ENCODE assay signal across 29 cellular contexts in genomic region chr7:85479918-85480658, GRCh38.
A peak's percentile ranks its signal among the peaks of the same experiment; 100 is the strongest.
DNase-seq lines count a peak whose midpoint lies in the region; ATAC-seq and TF ChIP-seq lines count a peak whose summit lies in the region.
"Had no signal": no experiment of that assay in that cellular context is flagged by ENCODE, and none has a peak within 500 bp of the region (broad histone marks: within the 10 kb centered on the region; RNA-seq: fewer than 3 reads in every experiment).

No MANE protein-coding gene starts in this region.

- no peak for TF ChIP-seq RAD21 in IMR-90 (IDR thresholded peaks at IDR 0.05; ENCODE audit: low read length)

- H3K18ac ChIP-seq in IMR-90 (ENCODE audit: low read depth, low read length) (peak overlapping the region; percentile 47), mesenchymal stem cell (ENCODE audit: low read depth in 1 of 2, low read length in 2 of 2) (no peak overlapping the region)

- H3K4me2 ChIP-seq in IMR-90 (ENCODE audit: low read depth, low read length) (no peak overlapping the region), mesenchymal stem cell (ENCODE audit: low read length, poor library complexity, severe bottlenecking) (no peak overlapping the region)

- H3K4ac ChIP-seq in IMR-90 (ENCODE audit: low read depth, low read length) (no peak overlapping the region), mesenchymal stem cell (ENCODE audit: low read depth in 1 of 2, low read length in 2 of 2) (no peak overlapping the region)

- peak overlapping the region; percentile 56; the same call in 1 of the 2 replicates for H2AK5ac ChIP-seq in IMR-90 (ENCODE audit: low read depth, low read length)
- no peak overlapping the region for H2AK5ac ChIP-seq in mesenchymal stem cell (ENCODE audit: low read length, severe bottlenecking)

- no peak overlapping the region for H2AK9ac ChIP-seq in IMR-90 (replicated peaks; ENCODE audit: low read depth, low read length, poor library complexity)

- H3K4me1 ChIP-seq in IMR-90 (ENCODE audit: control insufficient read depth, insufficient read depth, low read length) (no peaks in the 10 kb centered on the region; the same call in 1 of the 2 replicates), mesenchymal stem cell (ENCODE audit: control insufficient read depth, insufficient read depth, low read depth, low read length) (no peaks in the 10 kb centered on the region)
- H3K4me1 ChIP-seq: colonic mucosa, lower lobe of right lung had no signal

- H4K5ac ChIP-seq in IMR-90 (ENCODE audit: low read depth, low read length): no peak overlapping the region

- H3K56ac ChIP-seq in IMR-90 (ENCODE audit: extremely low read depth, insufficient read depth, low read length): no peak overlapping the region

- TF ChIP-seq CTCF in IMR-90 (conservative IDR thresholded peaks at IDR 0.05; ENCODE audit: low read depth, low read length): no peak

- no peak overlapping the region; the same call in 1 of the 2 replicates for H3K14ac ChIP-seq in IMR-90 (replicated peaks; ENCODE audit: low read depth, low read length)
- no peak overlapping the region for H3K14ac ChIP-seq in mesenchymal stem cell (ENCODE audit: low read length in 2 of 2)

- WGBS in IMR-90 (ENCODE audit: extremely low coverage in 2 of 2, insufficient read length in 1 of 2), 2 experiments: 34% methylated on average over 2 of the region's 5 CpGs; no CpG with 5 or more reads in 1 of the 2 experiments
- WGBS in mesenchymal stem cell: 75% methylated on average over 5 of the region's 5 CpGs

- in situ Hi-C loops in IMR-90 (cut with MboI; ENCODE audit: low sequenced_read_pairs): no loop called here

- H3K27me3 ChIP-seq in IMR-90 (ENCODE audit: control insufficient read depth, insufficient read depth, low read length) (no peaks in the 10 kb centered on the region), mesenchymal stem cell (ENCODE audit: control insufficient read depth in 1 of 2, insufficient read depth in 1 of 2, low read length in 2 of 2) (no peaks in the 10 kb centered on the region)
- H3K27me3 ChIP-seq: cardiac muscle cell, colonic mucosa, tibial nerve had no signal

- H4K91ac ChIP-seq in IMR-90 (ENCODE audit: insufficient read depth, low read depth, low read length): no peak overlapping the region
- H4K91ac ChIP-seq in mesenchymal stem cell (ENCODE audit: low read length): no peak overlapping the region

- CTCF ChIA-PET in IMR-90 (lab: Yijun Ruan, JAX): interaction anchor here (0.7 to 0.9 kb wide), 3 partner anchors 10 to 449 kb away, joined by 3 read pairs; no protein-coding TSS in a partner anchor

- H4K8ac ChIP-seq in IMR-90 (ENCODE audit: low read depth in 2 of 2, low read length in 2 of 2) (no peak overlapping the region), mesenchymal stem cell (ENCODE audit: low read length) (no peak overlapping the region)

- H2BK120ac ChIP-seq in IMR-90 (ENCODE audit: low read depth, low read length) (no peak overlapping the region), mesenchymal stem cell (ENCODE audit: low read depth, low read length) (no peak overlapping the region)

- H2AFZ ChIP-seq in IMR-90 (replicated peaks; ENCODE audit: low read length, poor library complexity) (no peak overlapping the region), mesenchymal stem cell (ENCODE audit: low read depth, low read length) (no peak overlapping the region)

- H3K9ac ChIP-seq in IMR-90 (ENCODE audit: low read depth, low read length) (no peak overlapping the region), mesenchymal stem cell (ENCODE audit: low read length) (peak overlapping the region; percentile 18)

- no peak for ATAC-seq in IMR-90 (ENCODE audit: low read depth)
- ATAC-seq in HG03039 (IDR thresholded peaks at IDR 0.05; ENCODE audit: unreplicated experiment): no peak
- ATAC-seq in HG03159 (IDR thresholded peaks at IDR 0.05; ENCODE audit: unreplicated experiment): no peak
- ATAC-seq: GM12878, lower lobe of right lung, Panc1 had no signal

- H3K36me3 ChIP-seq in IMR-90 (ENCODE audit: control insufficient read depth, insufficient read depth, low read length) (no peaks in the 10 kb centered on the region), mesenchymal stem cell (ENCODE audit: control insufficient read depth in 1 of 2, insufficient read depth in 2 of 2, low read depth in 1 of 2, low read length in 2 of 2) (no peaks in the 10 kb centered on the region)
- H3K36me3 ChIP-seq: cardiac muscle cell, colonic mucosa, lower lobe of right lung, tibial nerve, WERI-Rb-1 had no signal

- TF ChIP-seq POLR2A in IMR-90 (IDR thresholded peaks at IDR 0.05; ENCODE audit: low read depth, low read length): no peak

- no peak overlapping the region for H2BK15ac ChIP-seq in IMR-90 (ENCODE audit: low read depth, low read length)
- no peak overlapping the region for H2BK15ac ChIP-seq in mesenchymal stem cell (ENCODE audit: low read depth, poor library complexity, severe bottlenecking)

- peak overlapping the region; percentile 56; the same call in 1 of the 2 replicates for H2BK20ac ChIP-seq in IMR-90 (ENCODE audit: low read depth, low read length)

- H3K23ac ChIP-seq in IMR-90 (ENCODE audit: low read depth, low read length): no peak overlapping the region
- no peak overlapping the region for H3K23ac ChIP-seq in mesenchymal stem cell (ENCODE audit: low read length in 2 of 2)

- H3K79me1 ChIP-seq in IMR-90 (ENCODE audit: low read depth in 1 of 2, low read length in 2 of 2) (no peaks in the 10 kb centered on the region), mesenchymal stem cell (replicated peaks; ENCODE audit: low read length, poor library complexity, severe bottlenecking) (no peaks in the 10 kb centered on the region)

- intact Hi-C loops in IMR-90 (cut with micrococcal nuclease): no loop called here
- intact Hi-C loops in posterior vena cava (cut with DNase I): loop anchor here in 1 of 2 donors (5.0 kb wide), 1 partner anchor 352 kb away; no protein-coding TSS in a partner anchor

- H3K9me1 ChIP-seq in IMR-90 (ENCODE audit: insufficient read depth, low read length): no peaks in the 10 kb centered on the region

- H3K4me3 ChIP-seq in IMR-90 (ENCODE audit: insufficient read depth, low read depth, low read length): no peak overlapping the region
- H3K4me3 ChIP-seq in mesenchymal stem cell (ENCODE audit: insufficient read depth in 1 of 2, low read depth in 1 of 2, low read length in 2 of 2): no peak overlapping the region
- H3K4me3 ChIP-seq: cardiac muscle cell, colonic mucosa, GM12878, lower lobe of right lung, tibial nerve had no signal

- DNase-seq in EH (ENCODE audit: low read depth) (peak; percentile 81), IMR-90 (peak; percentile 23), epidermal melanocyte (ENCODE audit: insufficient read length, low spot score) (peak; percentile 28), mesenchymal stem cell (no peak), posterior vena cava (ENCODE audit: low spot score) (no peak)
- DNase-seq: activated CD4-positive, alpha-beta T cell treated with anti-CD3 and anti-CD28 coated beads for 4 hours; AML-193; anterior cingulate cortex; CD4-positive, alpha-beta T cell; colonic mucosa; effector memory CD4-positive, alpha-beta T cell; erythroblast; hippocampal formation; lower lobe of right lung; NCI-H146; NCI-H2107; NCI-H345; SHP77 treated with DMSO at 0.1 percent for 48 hours; stimulated activated CD4-positive, alpha-beta T cell treated with anti-CD3 and anti-CD28 coated beads, Interleukin-15, amount 100 ng/mL, for 24 hours; stimulated activated CD4-positive, alpha-beta T cell treated with anti-CD3 and anti-CD28 coated beads, Interleukin-4, amount 100 ng/mL, for 4 hours; SW 1271; T1000; WERI-Rb-1 had no signal

- H2BK12ac ChIP-seq in mesenchymal stem cell (ENCODE audit: low read length in 2 of 2): no peak overlapping the region

- dilution Hi-C loops in IMR-90 (cut with HindIII; ENCODE audit: low sequenced_read_pairs, unreplicated experiment): no loop called here

- H3K27ac ChIP-seq in IMR-90 (ENCODE audit: insufficient read depth, low read length) (no peak overlapping the region), mesenchymal stem cell (ENCODE audit: low read length, poor library complexity, severe bottlenecking) (no peak overlapping the region)
- H3K27ac ChIP-seq: cardiac muscle cell, colonic mucosa, lower lobe of right lung, tibial nerve, WERI-Rb-1 had no signal

- POLR2A ChIA-PET in IMR-90 (lab: Charles Lee; ENCODE audit: unreplicated experiment): no interaction called here

- H3K9me3 ChIP-seq in IMR-90 (ENCODE audit: control insufficient read depth, insufficient read depth, low read length) (no peaks in the 10 kb centered on the region), mesenchymal stem cell (ENCODE audit: control insufficient read depth, low read length) (no peaks in the 10 kb centered on the region)
- H3K9me3 ChIP-seq: colonic mucosa, lower lobe of right lung, tibial nerve had no signal

- no TSS peak for BruUV-seq in IMR-90 (replicated peaks; lab: Mats Ljungman, UMichigan)

- no peaks in the 10 kb centered on the region for H4K20me1 ChIP-seq in IMR-90 (ENCODE audit: insufficient read depth, low read length)

- H2BK5ac ChIP-seq in IMR-90 (ENCODE audit: low read depth, low read length, poor library complexity, severe bottlenecking) (no peak overlapping the region), mesenchymal stem cell (ENCODE audit: low read depth, low read length, poor library complexity, severe bottlenecking) (no peak overlapping the region)

TF ChIP-seq in IMR-90, 13 proteins besides CTCF, POLR2A, EP300 and RAD21 (continues in another document):
- TF ChIP-seq FOS (IDR thresholded peaks at IDR 0.05; ENCODE audit: low read depth, low read length) (no peak), CHD1 (IDR thresholded peaks at IDR 0.05; ENCODE audit: low read depth, low read length) (no peak), RCOR1 (IDR thresholded peaks at IDR 0.05; ENCODE audit: insufficient replicate concordance, low read length) (no peak), MAZ (IDR thresholded peaks at IDR 0.05; ENCODE audit: borderline replicate concordance, low read depth, low read length) (no peak), NFE2L2 (IDR thresholded peaks at IDR 0.05; ENCODE audit: low read depth, low read length) (no peak), MAFK (IDR thresholded peaks at IDR 0.05; ENCODE audit: low read depth, low read length) (no peak), SMC3 (IDR thresholded peaks at IDR 0.05; ENCODE audit: low read depth, low read length) (no peak), ELK1 (IDR thresholded peaks at IDR 0.05; ENCODE audit: borderline replicate concordance, low read depth, low read length) (no peak), CEBPB (IDR thresholded peaks at IDR 0.05; ENCODE audit: low read depth, low read length) (no peak), BHLHE40 (IDR thresholded peaks at IDR 0.05; ENCODE audit: low read depth, low read length) (no peak), MXI1 (IDR thresholded peaks at IDR 0.05; ENCODE audit: borderline replicate concordance, low read depth, low read length) (no peak)

Comparison
In these comparisons a context has a peak if more than half of its experiments do, and no peak if none do; other contexts are left out.
1. DNase-seq: peak in EH (single experiment), IMR-90 (single experiment) and epidermal melanocyte (single experiment); none in mesenchymal stem cell (single experiment) and posterior vena cava (single experiment).